Comparison of ENCODE assay signal across 3 cellular contexts in the genomic region with DNA sequence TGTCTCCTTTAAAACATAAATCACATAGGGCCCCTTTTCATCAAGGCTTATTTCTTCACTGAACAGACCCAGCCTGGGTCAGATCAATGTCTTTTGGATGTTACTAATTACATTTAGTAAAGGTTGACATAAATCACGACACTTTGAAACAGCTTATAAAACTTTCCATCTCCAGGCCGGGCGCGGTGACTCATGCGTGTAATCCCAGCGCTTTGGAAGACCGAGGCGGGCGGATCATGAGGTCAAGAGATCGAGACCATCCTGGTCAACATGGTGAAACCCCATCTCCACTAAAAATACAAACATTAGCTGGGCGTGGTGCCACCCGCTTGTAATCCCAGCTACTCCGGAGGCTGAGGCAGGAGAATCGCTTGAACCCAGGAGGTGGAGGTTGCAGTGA.
DNase-seq lines count a peak whose midpoint lies in the region.
"Not testable (repeated sequence)": the region's sequence is repeated elsewhere in the genome, so short reads cannot be mapped to it uniquely, and the experiment has no call there.

No MANE protein-coding gene starts in this region.

- intact Hi-C loops in posterior vena cava (cut with DNase I) = not testable (repeated sequence)

- DNase-seq in SK-N-DZ (ENCODE audit: low spot score) (peak; percentile 49), left kidney (ENCODE audit: low read depth, low spot score) (peak; percentile 78), posterior vena cava (ENCODE audit: low spot score) (peak; percentile 79)
